Comparison of ENCODE assay signal across 1 cellular context in genomic region chr15:90340345-90340744, GRCh38.
TF ChIP-seq lines count a peak whose summit lies in the region.

No MANE protein-coding gene starts in this region.

TF ChIP-seq in K562, 482 proteins besides CTCF, POLR2A, EP300 and RAD21:
- TF ChIP-seq ZNF134 (CRISPR knock-in tag; conservative IDR thresholded peaks at IDR 0.05) (peak; percentile 83), NCOA4 (IDR thresholded peaks at IDR 0.05; ENCODE audit: partially characterized antibody) (no peak), CTBP1 (IDR thresholded peaks at IDR 0.05; ENCODE audit: borderline replicate concordance) (peak; percentile 60; the same call in 1 of the 2 replicates), E2F5 (CRISPR knock-in tag; IDR thresholded peaks at IDR 0.05) (no peak)
